Comparison of ENCODE assay signal across 24 cellular contexts in the genomic region with DNA sequence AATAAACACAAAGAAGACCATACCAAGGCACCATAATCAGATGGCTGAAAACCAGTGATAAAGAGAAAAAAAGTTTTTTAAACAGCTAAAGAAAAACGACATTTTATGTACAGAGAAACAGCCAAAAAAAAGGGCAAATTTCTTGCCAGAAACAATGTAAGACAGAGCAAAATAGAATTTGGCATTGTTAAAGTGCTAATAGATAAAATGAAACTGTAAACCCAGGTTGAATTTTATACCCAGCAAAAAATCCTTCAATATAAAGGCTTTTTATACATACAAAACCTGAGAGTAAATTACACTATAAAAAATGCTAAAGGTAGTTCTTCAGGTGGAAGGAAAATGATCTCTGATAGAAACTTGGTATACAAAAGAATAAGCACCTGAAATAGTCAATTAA.
"Had no signal": no experiment of that assay in that cellular context is flagged by ENCODE, and none has a peak within 500 bp of the region (broad histone marks: within the 10 kb centered on the region; RNA-seq: fewer than 3 reads in every experiment).

No MANE protein-coding gene starts in this region.

- H3K27me3 ChIP-seq: ascending aorta, cardiac muscle cell, Peyer's patch, SJSA1 had no signal

- H3K27ac Mint-ChIP-seq: activated CD4-positive, alpha-beta memory T cell treated with anti-CD3 and anti-CD28 coated beads for 36 hours; activated CD4-positive, alpha-beta T cell treated with anti-CD3 and anti-CD28 coated beads, Interleukin-2, amount 10 ng/mL, durations not matched to agents 24 days and 14 days; activated naive CD8-positive, alpha-beta T cell treated with anti-CD3 and anti-CD28 coated beads, Interleukin-2, amount 10 ng/mL, durations not matched to agents 7 days and 5 days; T-helper 1 cell treated with Interleukin-12 subunit alpha and Interleukin-12 subunit beta and Interleukin-4 antibody, amounts not matched to agents 30 μg/mL and 1 μg/mL, for 36 hours had no signal

- H3K4me1 ChIP-seq: ascending aorta, Peyer's patch, SJSA1 had no signal

- H3K27me3 Mint-ChIP-seq: activated CD4-positive, alpha-beta memory T cell treated with anti-CD3 and anti-CD28 coated beads for 36 hours; activated CD4-positive, alpha-beta T cell treated with anti-CD3 and anti-CD28 coated beads, Interleukin-2, amount 10 ng/mL, durations not matched to agents 24 days and 14 days; activated naive CD8-positive, alpha-beta T cell treated with anti-CD3 and anti-CD28 coated beads, Interleukin-2, amount 10 ng/mL, durations not matched to agents 7 days and 5 days had no signal

- H3K36me3 ChIP-seq: ascending aorta, cardiac muscle cell, Peyer's patch, SJSA1 had no signal

- H3K4me3 Mint-ChIP-seq: activated CD4-positive, alpha-beta memory T cell treated with anti-CD3 and anti-CD28 coated beads for 36 hours; activated CD4-positive, alpha-beta T cell treated with anti-CD3 and anti-CD28 coated beads, Interleukin-2, amount 10 ng/mL, durations not matched to agents 24 days and 14 days; activated naive CD8-positive, alpha-beta T cell treated with anti-CD3 and anti-CD28 coated beads, Interleukin-2, amount 10 ng/mL, durations not matched to agents 7 days and 5 days; activated T-cell treated with anti-CD3 and anti-CD28 coated beads, Interleukin-2, amount 50 U/mL, for 72 hours; T-helper 1 cell treated with Interleukin-12 subunit alpha and Interleukin-12 subunit beta and Interleukin-4 antibody, amounts not matched to agents 30 μg/mL and 1 μg/mL, for 36 hours had no signal

- DNase-seq: activated CD4-positive, alpha-beta memory T cell treated with anti-CD3 and anti-CD28 coated beads for 36 hours; activated CD8-positive, alpha-beta memory T cell treated with anti-CD3 and anti-CD28 coated beads, Interleukin-2, amount 50 U/mL, for 4 hours; activated gamma-delta T cell; activated naive CD4-positive, alpha-beta T cell treated with Interleukin-2 at 50 U/mL for 16 hours; activated naive CD8-positive, alpha-beta T cell treated with anti-CD3 and anti-CD28 coated beads, Interleukin-2, amount 10 ng/mL, durations not matched to agents 7 days and 5 days; activated T-cell treated with anti-CD3 and anti-CD28 coated beads for 4 hours; activated T-cell treated with anti-CD3 and anti-CD28 coated beads, Interleukin-2, amount 50 U/mL, for 72 hours; amygdala; Karpas-422; NCI-H1105; NCI-H1417 treated with DMSO at 0.1 percent for 48 hours; NCI-H187 treated with DMSO at 0.1 percent for 48 hours; NCI-H2081; NCI-H226; NCI-H524 treated with DMSO at 0.1 percent for 48 hours; Peyer's patch; RPMI8226; SHP77 treated with DMSO at 0.1 percent for 48 hours; SK-N-SH had no signal

- H3K9me3 ChIP-seq: Peyer's patch had no signal

- H3K27ac ChIP-seq: ascending aorta, cardiac muscle cell, Peyer's patch, SJSA1 had no signal

- H3K4me3 ChIP-seq: ascending aorta, cardiac muscle cell, Peyer's patch, SJSA1 had no signal

- ATAC-seq: activated T-cell treated with anti-CD3 and anti-CD28 coated beads, Interleukin-2, amount 50 U/mL, for 72 hours had no signal
